Comparison of ENCODE assay signal across 7 cellular contexts in genomic region chr5:109290231-109290630, GRCh38.
"Had no signal": no experiment of that assay in that cellular context is flagged by ENCODE, and none has a peak within 500 bp of the region (broad histone marks: within the 10 kb centered on the region; RNA-seq: fewer than 3 reads in every experiment).

No MANE protein-coding gene starts in this region.

- H3K4me3 ChIP-seq: K562 had no signal

- H3K9ac ChIP-seq: KMS-11 had no signal

- DNase-seq: IMR-90, KBM-7, KG1 had no signal

- FAIRE-seq: HepG2, K562 had no signal

- H3K4me2 ChIP-seq: KMS-11 had no signal

- H3K27ac ChIP-seq: HL-60, KMS-11 had no signal
